15 cellular contexts compared by ENCODE assay signal in the genomic region with DNA sequence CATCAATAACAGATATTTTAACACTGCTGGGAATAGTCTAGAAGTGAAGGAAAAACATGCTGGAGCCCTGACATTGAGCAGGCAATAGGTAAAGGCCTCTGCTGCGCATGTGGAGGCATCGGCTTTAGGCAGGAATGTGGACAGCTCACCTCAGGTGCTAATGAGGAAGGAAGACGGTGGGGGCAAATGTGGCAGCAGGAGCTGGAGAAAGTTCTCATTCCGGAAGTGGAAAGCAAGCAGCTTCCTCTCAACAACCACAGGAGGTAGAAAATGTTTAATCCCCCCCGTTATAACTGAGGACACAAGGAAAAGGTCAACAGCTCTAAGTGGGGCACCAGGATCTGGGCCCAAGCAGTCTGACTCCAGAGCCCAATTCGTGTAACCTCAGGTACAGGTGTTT. TPM values are rescaled to one million over a fixed set of nuclear protein-coding genes. Genes with fewer than 3 reads are reported as not detected.
A peak's percentile ranks its signal among the peaks of the same experiment; 100 is the strongest.
DNase-seq lines count a peak whose midpoint lies in the region; ATAC-seq and TF ChIP-seq lines count a peak whose summit lies in the region.
"Had no signal": no experiment of that assay in that cellular context is flagged by ENCODE, and none has a peak within 500 bp of the region (broad histone marks: within the 10 kb centered on the region; RNA-seq: fewer than 3 reads in every experiment).

No MANE protein-coding gene starts in this region.

- H3K9me3 ChIP-seq in BLaER1 treated with 17β-estradiol and CSF1 and Interleukin-3, amounts not matched to agents 10 nM and 100 nM (replicated peaks in 1 of 11): peaks cover 0 to 11% (median 0%) of the 10 kb centered on the region in 11 experiments; a peak in 4 of 22 replicates
- H3K9me3 ChIP-seq in prostate gland: no peaks in the 10 kb centered on the region
- H3K9me3 ChIP-seq in tibial artery: no peaks in the 10 kb centered on the region
- no peaks in the 10 kb centered on the region for H3K9me3 ChIP-seq in transverse colon
- H3K9me3 ChIP-seq: esophagus muscularis mucosa, MG63 had no signal

- no peaks in the 10 kb centered on the region for H3K36me3 ChIP-seq in BLaER1 treated with 17β-estradiol and CSF1 and Interleukin-3, amounts not matched to agents 10 nM and 100 nM
- H3K36me3 ChIP-seq in prostate gland (no peaks in the 10 kb centered on the region), tibial artery (no peaks in the 10 kb centered on the region), transverse colon (no peaks in the 10 kb centered on the region)
- H3K36me3 ChIP-seq: esophagus muscularis mucosa, MG63 had no signal

- TF ChIP-seq POLR2A in prostate gland (IDR thresholded peaks at IDR 0.05): no peak
- no peak for TF ChIP-seq POLR2A in transverse colon (IDR thresholded peaks at IDR 0.05)

- no peak for TF ChIP-seq EP300 in transverse colon (IDR thresholded peaks at IDR 0.05; ENCODE audit: low read depth)

- DNase-seq in GM12865 (ENCODE audit: low read depth): peak; percentile 32
- peak; percentile 46 for DNase-seq in SKM-1 (lab: John Stamatoyannopoulos, UW; ENCODE audit: unreplicated experiment)
- DNase-seq in endothelial cell (ENCODE audit: low spot score): no peak
- DNase-seq in prostate gland (ENCODE audit: low spot score): no peak
- no peak for DNase-seq in tibial artery
- no peak for DNase-seq in transverse colon
- DNase-seq: mammary epithelial cell; MG63; NCI-H226; stimulated activated CD4-positive, alpha-beta T cell treated with anti-CD3 and anti-CD28 coated beads, Interleukin-1b, Interleukin-23, amount 100 ng/mL, for 48 hours had no signal

- no peaks in the 10 kb centered on the region for H3K36me3 Mint-ChIP-seq in endothelial cell (ENCODE audit: low read depth, unreplicated experiment)

- H3K27ac Mint-ChIP-seq in endothelial cell (ENCODE audit: unreplicated experiment): peak overlapping the region; percentile 61

- H3K4me1 ChIP-seq in BLaER1 treated with 17β-estradiol and CSF1 and Interleukin-3, amounts not matched to agents 10 nM and 100 nM: peaks cover 39 to 74% (median 64%) of the 10 kb centered on the region in 10 experiments
- H3K4me1 ChIP-seq in prostate gland (replicated peaks): no peaks in the 10 kb centered on the region
- peaks cover 0 to 8% (median 4%) of the 10 kb centered on the region in 4 donors for H3K4me1 ChIP-seq in tibial artery
- peaks cover 0 to 17% (median 7%) of the 10 kb centered on the region in 4 donors for H3K4me1 ChIP-seq in transverse colon

- intact Hi-C loops in prostate gland (cut with DNase I) (no loop called here), tibial artery (cut with DNase I; ENCODE audit: low total_unique reads) (loop anchor here (5.0 to 10.0 kb wide), 2 partner anchors 85 to 198 kb away; no protein-coding TSS in a partner anchor), transverse colon (cut with DNase I; ENCODE audit: low total_unique reads) (loop anchor here (5.0 to 10.0 kb wide), 3 partner anchors 65 to 198 kb away; no protein-coding TSS in a partner anchor)

- no peaks in the 10 kb centered on the region for H4K20me1 ChIP-seq in BLaER1 treated with 17β-estradiol and CSF1 and Interleukin-3, amounts not matched to agents 10 nM and 100 nM

- ATAC-seq in GM18909 (IDR thresholded peaks at IDR 0.05; ENCODE audit: poor library complexity, unreplicated experiment): no peak

- TF ChIP-seq CTCF in GM12865 (IDR thresholded peaks at IDR 0.05; ENCODE audit: insufficient read depth, low read depth, low read length, missing control alignments) (no peak), endothelial cell (IDR thresholded peaks at IDR 0.05; ENCODE audit: unreplicated experiment) (no peak), prostate gland (IDR thresholded peaks at IDR 0.05) (no peak), tibial artery (IDR thresholded peaks at IDR 0.05) (no peak), transverse colon (IDR thresholded peaks at IDR 0.05) (no peak)

- no peaks in the 10 kb centered on the region for H3K9me3 Mint-ChIP-seq in endothelial cell (ENCODE audit: unreplicated experiment)

- peak overlapping the region in 7 of 11 experiments; percentile 5 to 53 (median 26); a peak in 5 of 22 replicates for H3K27ac ChIP-seq in BLaER1 treated with 17β-estradiol and CSF1 and Interleukin-3, amounts not matched to agents 10 nM and 100 nM
- H3K27ac ChIP-seq in prostate gland: no peak overlapping the region
- H3K27ac ChIP-seq in tibial artery: no peak overlapping the region
- H3K27ac ChIP-seq in transverse colon: no peak overlapping the region
- H3K27ac ChIP-seq: C4-2B, esophagus muscularis mucosa had no signal

- in situ Hi-C loops in transverse colon (cut with MboI; ENCODE audit: low pct_ligation_motif_present in 1 of 4, low pct_unique_long_range_greater_than_20kb in 1 of 4, low sequenced_read_pairs in 3 of 4): loop anchor here (10.0 to 25.0 kb wide), 3 partner anchors 78 to 205 kb away; partner anchors contain the start of gene MYOZ3 (in 3 of the 4)

- H3K4me2 ChIP-seq in BLaER1 treated with 17β-estradiol and CSF1 and Interleukin-3, amounts not matched to agents 10 nM and 100 nM: peak overlapping the region; percentile 58 to 90 (median 81)

- peak overlapping the region; percentile 40 for H3K4me3 Mint-ChIP-seq in endothelial cell (ENCODE audit: unreplicated experiment)

- peak overlapping the region in 2 of 10 experiments; percentile 12 to 33; a peak in 1 of 20 replicates for H3K4me3 ChIP-seq in BLaER1 treated with 17β-estradiol and CSF1 and Interleukin-3, amounts not matched to agents 10 nM and 100 nM
- H3K4me3 ChIP-seq in GM12865 (ENCODE audit: low read depth, low read length): no peak overlapping the region
- no peak overlapping the region for H3K4me3 ChIP-seq in prostate gland
- H3K4me3 ChIP-seq in tibial artery: no peak overlapping the region
- H3K4me3 ChIP-seq in transverse colon: no peak overlapping the region
- H3K4me3 ChIP-seq: esophagus muscularis mucosa, MG63 had no signal

- 67% methylated on average over 6 of the region's 6 CpGs for WGBS in prostate gland
- 63 to 65% methylated on average over 6 of the region's 6 CpGs for WGBS in transverse colon (ENCODE audit: low coverage in 1 of 2), 2 donors

- peaks cover 6% of the 10 kb centered on the region for H3K27me3 Mint-ChIP-seq in endothelial cell (ENCODE audit: unreplicated experiment)

- peak overlapping the region in 9 of 11 experiments; percentile 5 to 57 (median 38); a peak in 10 of 22 replicates for H3K9ac ChIP-seq in BLaER1 treated with 17β-estradiol and CSF1 and Interleukin-3, amounts not matched to agents 10 nM and 100 nM

- H3K27me3 ChIP-seq in BLaER1 treated with 17β-estradiol and CSF1 and Interleukin-3, amounts not matched to agents 10 nM and 100 nM: no peaks in the 10 kb centered on the region
- no peaks in the 10 kb centered on the region for H3K27me3 ChIP-seq in prostate gland (replicated peaks; ENCODE audit: insufficient read depth)
- no peaks in the 10 kb centered on the region for H3K27me3 ChIP-seq in tibial artery
- H3K27me3 ChIP-seq in transverse colon: no peaks in the 10 kb centered on the region
- H3K27me3 ChIP-seq: esophagus muscularis mucosa, MG63 had no signal

- peaks cover 32% of the 10 kb centered on the region for H3K4me1 Mint-ChIP-seq in endothelial cell (ENCODE audit: unreplicated experiment)

RNA-seq across cellular contexts. Expression of gene RPS14, which starts 7.6 kb away (rescaled TPM):
- total RNA-seq in endothelial cell (ENCODE audit: unreplicated experiment) (2,784 TPM), prostate gland (1,000 to 10,000 TPM; 1,708 to 3,672 TPM), transverse colon (1,000 to 10,000 TPM; 1,179 to 2,387 (median 1,878) TPM)

RNA-seq across cellular contexts. Expression of gene CD74, which starts 44.4 kb away (rescaled TPM):
- 170 TPM for total RNA-seq in endothelial cell (ENCODE audit: unreplicated experiment)
- 100 to 1,000 TPM; 425 to 612 TPM for total RNA-seq in prostate gland
- 100 to 1,000 TPM in 3 of 4 donors, 10 to 100 TPM in 1; 54.3 to 451 (median 259) TPM for total RNA-seq in transverse colon
- total RNA-seq: chondrocyte had no signal

RNA-seq across cellular contexts. Expression of gene NDST1, which starts 50.8 kb away (rescaled TPM):
- total RNA-seq in endothelial cell (ENCODE audit: unreplicated experiment) (178 TPM), prostate gland (100 to 1,000 TPM in 1 of 2 donors, 10 to 100 TPM in 1; 65.8 to 175 TPM), transverse colon (100 to 1,000 TPM in 1 of 4 donors, 10 to 100 TPM in 3; 68.8 to 104 (median 96.4) TPM)

Comparison
In these comparisons a context has a peak if more than half of its experiments do, and no peak if none do; other contexts are left out.
1. H3K27ac ChIP-seq: peak in BLaER1 treated with 17β-estradiol and CSF1 and Interleukin-3, amounts not matched to agents 10 nM and 100 nM (7 of 11); none in prostate gland (0 of 2), tibial artery (0 of 2) and transverse colon (0 of 4).
2. DNase-seq: peak in GM12865 (single experiment) and SKM-1 (single experiment); none in endothelial cell (single experiment), prostate gland (single experiment), tibial artery (0 of 2) and transverse colon (single experiment).